ENCODE assay signal across 19 cellular contexts in genomic region chr17:76197911-76198310, GRCh38. TPM values are rescaled to one million over a fixed set of nuclear protein-coding genes. Genes with fewer than 3 reads are reported as not detected.
DNase-seq lines count a peak whose midpoint lies in the region; ATAC-seq lines count a peak whose summit lies in the region.
"Had no signal": no experiment of that assay in that cellular context is flagged by ENCODE, and none has a peak within 500 bp of the region (broad histone marks: within the 10 kb centered on the region; RNA-seq: fewer than 3 reads in every experiment).

No MANE protein-coding gene starts in this region.

- no peak overlapping the region for H3K4me3 Mint-ChIP-seq in activated naive CD4-positive, alpha-beta T cell treated with anti-CD3 and anti-CD28 coated beads, Interleukin-2, amount 10 ng/mL, durations not matched to agents 7 days and 5 days
- H3K4me3 Mint-ChIP-seq in stimulated activated effector memory CD8-positive, alpha-beta T cell treated with anti-CD3 and anti-CD28 coated beads, Interleukin-12 subunit alpha, Interleukin-12 subunit beta, amount 100 ng/mL, for 72 hours = no peak overlapping the region
- H3K4me3 Mint-ChIP-seq: activated T-helper 1 cell treated with anti-CD3 and anti-CD28 coated beads, Interleukin-12 subunit alpha, Interleukin-12 subunit beta, Interleukin-2, Interleukin-4 antibody, amounts not matched to agents 30 ng/mL and 10 ng/mL and 1 ng/mL, durations not matched to agents 14 hours and 24 hours and 36 hours; central memory CD8-positive, alpha-beta T cell had no signal

- DNase-seq in activated naive CD4-positive, alpha-beta T cell treated with anti-CD3 and anti-CD28 coated beads, Interleukin-2, amount 10 ng/mL, durations not matched to agents 7 days and 5 days = no peak
- no peak for DNase-seq in activated naive CD4-positive, alpha-beta T cell treated with anti-CD3 and anti-CD28 coated beads, Interleukin-2, amount 50 U/mL, for 72 hours (ENCODE audit: low spot score in 2 of 2)
- peak; percentile 11 for DNase-seq in DMS79 treated with DMSO at 0.1 percent for 48 hours (lab: John Stamatoyannopoulos, UW)
- DNase-seq in stimulated activated effector memory CD8-positive, alpha-beta T cell treated with anti-CD3 and anti-CD28 coated beads, Interleukin-12 subunit alpha, Interleukin-12 subunit beta, amount 100 ng/mL, for 72 hours (ENCODE audit: low spot score in 2 of 2) = no peak
- DNase-seq in H4 (ENCODE audit: low spot score) = no peak
- no peak for DNase-seq in GM19240 (ENCODE audit: insufficient read length, low spot score)
- DNase-seq: activated CD4-positive, alpha-beta T cell treated with anti-CD3 and anti-CD28 coated beads, Interleukin-2, amount 50 U/mL, for 4 hours; aorta; EL; KBM-7; mucosa of descending colon; NCI-H1694 treated with DMSO at 0.1 percent for 48 hours; NCI-H446 treated with DMSO at 0.1 percent for 48 hours; stimulated activated CD4-positive, alpha-beta T cell treated with anti-CD3 and anti-CD28 coated beads, Interleukin-12 subunit alpha, Interleukin-12 subunit beta, amount 100 ng/mL, for 4 hours had no signal

- peaks cover 91% of the 10 kb centered on the region for H3K4me1 Mint-ChIP-seq in activated naive CD4-positive, alpha-beta T cell treated with anti-CD3 and anti-CD28 coated beads, Interleukin-2, amount 10 ng/mL, durations not matched to agents 7 days and 5 days
- peaks cover 66% of the 10 kb centered on the region for H3K4me1 Mint-ChIP-seq in stimulated activated effector memory CD8-positive, alpha-beta T cell treated with anti-CD3 and anti-CD28 coated beads, Interleukin-12 subunit alpha, Interleukin-12 subunit beta, amount 100 ng/mL, for 72 hours

- no peaks in the 10 kb centered on the region for H3K9me3 Mint-ChIP-seq in activated naive CD4-positive, alpha-beta T cell treated with anti-CD3 and anti-CD28 coated beads, Interleukin-2, amount 10 ng/mL, durations not matched to agents 7 days and 5 days
- no peaks in the 10 kb centered on the region for H3K9me3 Mint-ChIP-seq in activated naive CD4-positive, alpha-beta T cell treated with anti-CD3 and anti-CD28 coated beads, Interleukin-2, amount 50 U/mL, for 72 hours
- no peaks in the 10 kb centered on the region for H3K9me3 Mint-ChIP-seq in stimulated activated effector memory CD8-positive, alpha-beta T cell treated with anti-CD3 and anti-CD28 coated beads, Interleukin-12 subunit alpha, Interleukin-12 subunit beta, amount 100 ng/mL, for 72 hours
- H3K9me3 Mint-ChIP-seq: activated T-helper 1 cell treated with anti-CD3 and anti-CD28 coated beads, Interleukin-12 subunit alpha, Interleukin-12 subunit beta, Interleukin-2, Interleukin-4 antibody, amounts not matched to agents 30 ng/mL and 10 ng/mL and 1 ng/mL, durations not matched to agents 14 hours and 24 hours and 36 hours; central memory CD8-positive, alpha-beta T cell had no signal

- peaks cover 86% of the 10 kb centered on the region for H3K36me3 Mint-ChIP-seq in activated naive CD4-positive, alpha-beta T cell treated with anti-CD3 and anti-CD28 coated beads, Interleukin-2, amount 10 ng/mL, durations not matched to agents 7 days and 5 days
- peaks cover 23 to 61% of the 10 kb centered on the region in 2 donors for H3K36me3 Mint-ChIP-seq in activated naive CD4-positive, alpha-beta T cell treated with anti-CD3 and anti-CD28 coated beads, Interleukin-2, amount 50 U/mL, for 72 hours
- peaks cover 19% of the 10 kb centered on the region for H3K36me3 Mint-ChIP-seq in stimulated activated effector memory CD8-positive, alpha-beta T cell treated with anti-CD3 and anti-CD28 coated beads, Interleukin-12 subunit alpha, Interleukin-12 subunit beta, amount 100 ng/mL, for 72 hours

- peak overlapping the region; percentile 10 for H3K27ac ChIP-seq in angular gyrus (ENCODE audit: low read depth, low read length)
- H3K27ac ChIP-seq: RWPE1 had no signal

- peak overlapping the region; percentile 77 for H3K27ac Mint-ChIP-seq in activated naive CD4-positive, alpha-beta T cell treated with anti-CD3 and anti-CD28 coated beads, Interleukin-2, amount 10 ng/mL, durations not matched to agents 7 days and 5 days
- peak overlapping the region in 1 of 2 donors; percentile 91 for H3K27ac Mint-ChIP-seq in activated naive CD4-positive, alpha-beta T cell treated with anti-CD3 and anti-CD28 coated beads, Interleukin-2, amount 50 U/mL, for 72 hours
- peak overlapping the region; percentile 70 for H3K27ac Mint-ChIP-seq in stimulated activated effector memory CD8-positive, alpha-beta T cell treated with anti-CD3 and anti-CD28 coated beads, Interleukin-12 subunit alpha, Interleukin-12 subunit beta, amount 100 ng/mL, for 72 hours
- H3K27ac Mint-ChIP-seq: activated T-helper 1 cell treated with anti-CD3 and anti-CD28 coated beads, Interleukin-12 subunit alpha, Interleukin-12 subunit beta, Interleukin-2, Interleukin-4 antibody, amounts not matched to agents 30 ng/mL and 10 ng/mL and 1 ng/mL, durations not matched to agents 14 hours and 24 hours and 36 hours had no signal

- H3K27me3 Mint-ChIP-seq in activated naive CD4-positive, alpha-beta T cell treated with anti-CD3 and anti-CD28 coated beads, Interleukin-2, amount 10 ng/mL, durations not matched to agents 7 days and 5 days = no peaks in the 10 kb centered on the region
- H3K27me3 Mint-ChIP-seq: central memory CD8-positive, alpha-beta T cell had no signal

- no peak for ATAC-seq in activated naive CD4-positive, alpha-beta T cell treated with anti-CD3 and anti-CD28 coated beads, Interleukin-2, amount 50 U/mL, for 72 hours
- no peak for ATAC-seq in stimulated activated effector memory CD8-positive, alpha-beta T cell treated with anti-CD3 and anti-CD28 coated beads, Interleukin-12 subunit alpha, Interleukin-12 subunit beta, amount 100 ng/mL, for 72 hours
- ATAC-seq: esophagus mucosa, mucosa of descending colon had no signal

- CTCF ChIA-PET in activated naive CD4-positive, alpha-beta T cell treated with anti-CD3 and anti-CD28 coated beads, Interleukin-2, amount 10 ng/mL, durations not matched to agents 7 days and 5 days (lab: Charles Lee) = interaction anchor here (0.7 to 3.5 kb wide), 2 partner anchors 10 to 58 kb away, joined by 3 to 12 read pairs; no protein-coding TSS in a partner anchor

RNA-seq across cellular contexts. Expression of gene RNF157, which starts 42.4 kb away (rescaled TPM):
- total RNA-seq in activated naive CD4-positive, alpha-beta T cell treated with anti-CD3 and anti-CD28 coated beads, Interleukin-2, amount 50 U/mL, for 72 hours = 10 to 100 TPM; 22.0 to 35.1 TPM
- 6.8 and 7.8 TPM in 2 replicates for total RNA-seq in H4 (2014; rRNA removed; shearing (Covaris generic))

RNA-seq across cellular contexts. Expression of gene FOXJ1, which starts 56.9 kb away (rescaled TPM):
- under 1 TPM; 0.46 to 0.56 TPM for total RNA-seq in activated naive CD4-positive, alpha-beta T cell treated with anti-CD3 and anti-CD28 coated beads, Interleukin-2, amount 50 U/mL, for 72 hours
- not detected in 2 replicates for total RNA-seq in H4 (2014; rRNA removed; shearing (Covaris generic))
- total RNA-seq: activated T-helper 1 cell treated with anti-CD3 and anti-CD28 coated beads, Interleukin-12 subunit alpha, Interleukin-12 subunit beta, Interleukin-2, Interleukin-4 antibody, amounts not matched to agents 30 ng/mL and 10 ng/mL and 1 ng/mL, durations not matched to agents 14 hours and 24 hours and 36 hours; aorta; esophagus mucosa had no signal
